ENCODE assay signal across 21 cellular contexts in the genomic region with DNA sequence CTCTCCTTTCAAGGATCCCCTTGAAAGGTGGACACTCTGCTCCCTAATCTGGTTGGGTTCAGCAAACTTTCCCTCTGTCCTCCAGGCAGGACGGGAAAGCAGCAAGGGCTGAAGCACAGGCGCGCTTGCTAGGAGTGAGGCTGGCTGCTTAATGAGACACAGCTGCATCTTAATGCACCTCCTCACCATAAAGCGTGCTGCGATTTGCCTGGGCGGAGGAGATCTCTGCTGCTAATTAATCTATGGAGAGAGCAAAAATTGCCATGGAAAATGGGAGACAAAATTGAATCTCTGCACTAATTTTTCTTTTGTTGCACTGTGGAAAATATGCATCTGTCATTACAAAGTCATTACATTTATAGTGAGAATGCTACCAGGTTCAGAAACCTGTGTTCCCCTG. TPM values are rescaled to one million over a fixed set of nuclear protein-coding genes. Genes with fewer than 3 reads are reported as not detected.
DNase-seq lines count a peak whose midpoint lies in the region; ATAC-seq and TF ChIP-seq lines count a peak whose summit lies in the region.
"Had no signal": no experiment of that assay in that cellular context is flagged by ENCODE, and none has a peak within 500 bp of the region (broad histone marks: within the 10 kb centered on the region; RNA-seq: fewer than 3 reads in every experiment).

No MANE protein-coding gene starts in this region.

- H4K91ac ChIP-seq in H9 (ENCODE audit: insufficient read length, low read depth, low read length) = no peak overlapping the region

- H3K4me1 ChIP-seq in H9 (ENCODE audit: insufficient read depth, low read length) (no peaks in the 10 kb centered on the region), osteoblast (ENCODE audit: insufficient read depth, low read length) (no peaks in the 10 kb centered on the region)
- H3K4me1 ChIP-seq: A549 had no signal

- H3K79me1 ChIP-seq in H9 (ENCODE audit: insufficient read depth, low read depth, low read length, poor library complexity, severe bottlenecking) = no peaks in the 10 kb centered on the region

- no peak overlapping the region for H2BK5ac ChIP-seq in H9 (ENCODE audit: insufficient read length, low read length)

- H3K36me3 Mint-ChIP-seq in H9 (ENCODE audit: insufficient read depth in 1 of 3, low read depth in 3 of 3) (peaks cover 14 to 61% (median 45%) of the 10 kb centered on the region in 3 experiments; a peak in 6 of 7 replicates), brain (peaks cover 57% of the 10 kb centered on the region), nephron (ENCODE audit: low read depth) (peaks cover 56% of the 10 kb centered on the region)

- no CpG with 5 or more reads among the region's 6 CpGs for WGBS in H9 (ENCODE audit: extremely low coverage, insufficient read length, low lambda C conversion rate)

- H3K23ac ChIP-seq in H9 (ENCODE audit: insufficient read length, low read depth, low read length) = no peak overlapping the region

- no peak overlapping the region for H3K4me3 ChIP-seq in osteoblast (ENCODE audit: insufficient read depth, low read length)
- H3K4me3 ChIP-seq: A549, GM12878 had no signal

- H3K4me3 Mint-ChIP-seq in H9 (no peak overlapping the region), brain (no peak overlapping the region), nephron (no peak overlapping the region)
- H3K4me3 Mint-ChIP-seq: CD4-positive, alpha-beta T cell; IgD-negative memory B cell had no signal

- H2BK20ac ChIP-seq in H9 (ENCODE audit: low read depth, low read length, poor library complexity, severe bottlenecking) = no peak overlapping the region

- H3K9ac ChIP-seq in H9 (ENCODE audit: extremely low read depth, insufficient read length, low read length) = peak overlapping the region; percentile 24

- no peak overlapping the region for H4K8ac ChIP-seq in H9 (replicated peaks; ENCODE audit: insufficient read length, low read depth, low read length)

- H2BK12ac ChIP-seq in H9 (ENCODE audit: insufficient read length, low read depth, low read length) = no peak overlapping the region

- H3T11ph ChIP-seq in H9 (ENCODE audit: low read length) = no peak overlapping the region

- no peak overlapping the region for H2BK15ac ChIP-seq in H9 (ENCODE audit: low read depth, low read length)

- H2AFZ ChIP-seq in H9 (ENCODE audit: low read length) (no peak overlapping the region), osteoblast (ENCODE audit: low read length) (no peak overlapping the region)

- no peaks in the 10 kb centered on the region for H3K79me2 ChIP-seq in H9 (ENCODE audit: insufficient read depth, low read length)
- no peaks in the 10 kb centered on the region for H3K79me2 ChIP-seq in osteoblast (ENCODE audit: insufficient read depth, low read length)

- H3K56ac ChIP-seq in H9 (ENCODE audit: insufficient read length, low read depth, low read length) = no peak overlapping the region

- H3K9me3 Mint-ChIP-seq in H9 = no peaks in the 10 kb centered on the region
- no peaks in the 10 kb centered on the region for H3K9me3 Mint-ChIP-seq in brain
- H3K9me3 Mint-ChIP-seq in nephron = no peaks in the 10 kb centered on the region
- H3K9me3 Mint-ChIP-seq: CD4-positive, alpha-beta T cell; IgD-negative memory B cell had no signal

- no peak overlapping the region for H3K18ac ChIP-seq in H9 (ENCODE audit: insufficient read length, low read depth, low read length)

- DNase-seq in H9 (no peak), superior temporal gyrus (ENCODE audit: extremely low spot score) (peak; percentile 6), kidney glomerular epithelial cell (lab: John Stamatoyannopoulos, UW) (no peak), osteoblast (ENCODE audit: insufficient read length, low spot score, missing footprints) (no peak)
- DNase-seq: CD4-positive, alpha-beta T cell; COR-L47; DMS79 treated with DMSO at 0.1 percent for 48 hours; NCI-H1105; NCI-H2029 treated with DMSO at 0.1 percent for 48 hours; NCI-H226; NCI-H524; NCI-H774; NK-92 treated with Interleukin-12 subunit alpha and Interleukin-12 subunit beta, amount 100 ng/mL, for 24 hours had no signal

- no peak overlapping the region for H2BK120ac ChIP-seq in H9 (ENCODE audit: low read depth, low read length, poor library complexity, severe bottlenecking)

- H3K27ac ChIP-seq in H9 (ENCODE audit: insufficient read length, low read depth, low read length) (no peak overlapping the region), osteoblast (ENCODE audit: low read depth, low read length) (no peak overlapping the region)
- H3K27ac ChIP-seq: A549 had no signal

- no peaks in the 10 kb centered on the region for H3K23me2 ChIP-seq in H9 (ENCODE audit: insufficient read length, low read depth, low read length, poor library complexity, severe bottlenecking)

- peak overlapping the region in 2 of 3 experiments; percentile 51 to 66; a peak in 1 of 7 replicates for H3K27ac Mint-ChIP-seq in H9
- peak overlapping the region; percentile 24 to 92 (median 71) for H3K27ac Mint-ChIP-seq in brain
- peak overlapping the region in 2 of 3 experiments; percentile 11 to 38 for H3K27ac Mint-ChIP-seq in nephron
- H3K27ac Mint-ChIP-seq: CD4-positive, alpha-beta T cell had no signal

- H3K4me1 Mint-ChIP-seq in H9 (no peaks in the 10 kb centered on the region), brain (peaks cover 45% of the 10 kb centered on the region), nephron (peaks cover 9% of the 10 kb centered on the region)

- no peak for ATAC-seq in GM21528 (IDR thresholded peaks at IDR 0.05; ENCODE audit: low FRiP score, unreplicated experiment)
- ATAC-seq in HG03175 (IDR thresholded peaks at IDR 0.05; ENCODE audit: unreplicated experiment) = no peak
- ATAC-seq: A549, GM12878, Panc1 had no signal

- H3K27me3 Mint-ChIP-seq in H9 (ENCODE audit: low read depth) = no peaks in the 10 kb centered on the region; the same call in 1 of the 2 replicates
- H3K27me3 Mint-ChIP-seq in brain = no peaks in the 10 kb centered on the region
- H3K27me3 Mint-ChIP-seq in nephron (ENCODE audit: low read depth) = no peaks in the 10 kb centered on the region
- H3K27me3 Mint-ChIP-seq: CD4-positive, alpha-beta T cell had no signal

- no peak overlapping the region for H2AK5ac ChIP-seq in H9 (ENCODE audit: insufficient read length, low read length)

- no peaks in the 10 kb centered on the region for H3K27me3 ChIP-seq in H9 (ENCODE audit: insufficient read depth, low read length)
- H3K27me3 ChIP-seq in osteoblast (ENCODE audit: insufficient read depth, low read length) = no peaks in the 10 kb centered on the region

- no peaks in the 10 kb centered on the region for H3K9me3 ChIP-seq in H9 (ENCODE audit: control insufficient read depth, low read depth, low read length)
- H3K9me3 ChIP-seq in osteoblast (ENCODE audit: low read depth, low read length) = no peaks in the 10 kb centered on the region
- H3K9me3 ChIP-seq: A549 had no signal

- no peak overlapping the region for H3K14ac ChIP-seq in H9 (ENCODE audit: insufficient read depth, low read length)

- H3K36me3 ChIP-seq in osteoblast (ENCODE audit: insufficient read depth, low read length) = peaks cover 29% of the 10 kb centered on the region

- H3K4ac ChIP-seq in H9 (ENCODE audit: low read depth, low read length) = no peak overlapping the region

- no peak overlapping the region for H4K5ac ChIP-seq in H9 (ENCODE audit: insufficient read length, low read depth, low read length)

- no peak for TF ChIP-seq CTCF in H9 (conservative IDR thresholded peaks at IDR 0.05)
- no peak for TF ChIP-seq CTCF in brain (conservative IDR thresholded peaks at IDR 0.05)
- no peak for TF ChIP-seq CTCF in nephron (IDR thresholded peaks at IDR 0.05; ENCODE audit: unreplicated experiment in 3 of 3)
- no peak for TF ChIP-seq CTCF in osteoblast (IDR thresholded peaks at IDR 0.05; ENCODE audit: extremely low read depth, low read depth, low read length)

- no peak overlapping the region for H3K4me2 ChIP-seq in H9 (ENCODE audit: insufficient read depth, insufficient read length, low read length)
- H3K4me2 ChIP-seq in osteoblast (ENCODE audit: insufficient read depth, low read length) = no peak overlapping the region
- H3K4me2 ChIP-seq: A549 had no signal

- H4K20me1 ChIP-seq in H9 (ENCODE audit: control insufficient read depth, insufficient read depth, insufficient read length) = no peaks in the 10 kb centered on the region
- no peaks in the 10 kb centered on the region for H4K20me1 ChIP-seq in osteoblast (ENCODE audit: insufficient read depth, low read length)

RNA-seq across cellular contexts. Expression of gene BCAR1, which starts 43.3 kb away (rescaled TPM):
- total RNA-seq in H9 (2021) = 97.1 and 102 TPM in 2 replicates
- 76.8 TPM for polyA plus RNA-seq in brain (ENCODE audit: insufficient read depth, low read depth, low replicate concordance)
- 66.9 and 75.3 TPM in 2 replicates for total RNA-seq in osteoblast
- polyA plus RNA-seq: IgD-negative memory B cell had no signal
